In genomic region chr16:81951564-81951963, GRCh38 we compare ENCODE assay signal across 26 cellular contexts. TPM values are rescaled to one million over a fixed set of nuclear protein-coding genes. Genes with fewer than 3 reads are reported as not detected.
"Had no signal": no experiment of that assay in that cellular context is flagged by ENCODE, and none has a peak within 500 bp of the region (broad histone marks: within the 10 kb centered on the region; RNA-seq: fewer than 3 reads in every experiment).

No MANE protein-coding gene starts in this region.

- H3K36me3 ChIP-seq: neural progenitor cell, ovary, right lobe of liver, sigmoid colon, thoracic aorta, thyroid gland, vagina had no signal

- H3K9ac ChIP-seq: neural progenitor cell, parathyroid adenoma had no signal

- DNase-seq: natural killer cell; occipital lobe; ovary; posterior cingulate gyrus; psoas muscle; right cardiac atrium; right lobe of liver; sigmoid colon; small intestine; stimulated activated CD4-positive, alpha-beta T cell treated with anti-CD3 and anti-CD28 coated beads, Interleukin-15, amount 100 ng/mL, for 24 hours; stimulated activated CD4-positive, alpha-beta T cell treated with anti-CD3 and anti-CD28 coated beads, Interleukin-2, amount 100 ng/mL, for 24 hours; stimulated activated CD4-positive, alpha-beta T cell treated with anti-CD3 and anti-CD28 coated beads, Interleukin-2, amount 100 ng/mL, for 48 hours; stimulated activated CD4-positive, alpha-beta T cell treated with anti-CD3 and anti-CD28 coated beads, Interleukin-4, amount 100 ng/mL, for 24 hours; stimulated activated naive B cell treated with anti-CD40 and anti-IgM and Interleukin-4, amounts not matched to agents 10 μg/mL and 1 μg/mL and 100 μg/mL, for 72 hours; stimulated activated naive CD4-positive, alpha-beta T cell treated with Interleukin-2 at 50 U/mL for 16 hours; stomach; thyroid gland; trophoblast cell; upper lobe of left lung had no signal

- H2AFZ ChIP-seq: neural progenitor cell, parathyroid adenoma had no signal

- ATAC-seq: natural killer cell; psoas muscle; right cardiac atrium; right lobe of liver; stimulated activated effector memory CD8-positive, alpha-beta T cell treated with anti-CD3 and anti-CD28 coated beads, Interleukin-12 subunit alpha, Interleukin-12 subunit beta, amount 100 ng/mL, for 72 hours; stimulated activated naive B cell treated with anti-CD40 and anti-IgM and Interleukin-4, amounts not matched to agents 10 μg/mL and 1 μg/mL and 100 μg/mL, for 72 hours had no signal

- H3K4me3 ChIP-seq: neural progenitor cell, ovary, psoas muscle, right lobe of liver, sigmoid colon, stomach, thoracic aorta, thyroid gland, tibial nerve, upper lobe of left lung, vagina had no signal

- H3K9me3 ChIP-seq: ovary, vagina had no signal

- H3K79me2 ChIP-seq: parathyroid adenoma had no signal

- H3K27me3 ChIP-seq: neural progenitor cell, ovary, right lobe of liver, sigmoid colon, stomach, thyroid gland, tibial nerve, upper lobe of left lung, vagina had no signal

- FAIRE-seq: small intestine, urothelium cell line had no signal

- H3K4me2 ChIP-seq: neural progenitor cell had no signal

- H3K4me1 ChIP-seq: parathyroid adenoma, psoas muscle, sigmoid colon, stomach, thyroid gland, tibial nerve, upper lobe of left lung, vagina had no signal

- H3K27ac ChIP-seq: neural progenitor cell, ovary, parathyroid adenoma, psoas muscle, right lobe of liver, sigmoid colon, stomach, thoracic aorta, thyroid gland, tibial nerve, upper lobe of left lung, vagina had no signal

RNA-seq across cellular contexts. Expression of gene SDR42E1, which starts 59.7 kb away (rescaled TPM):
- total RNA-seq: occipital lobe had no signal
